8 cellular contexts compared by ENCODE assay signal in the genomic region with DNA sequence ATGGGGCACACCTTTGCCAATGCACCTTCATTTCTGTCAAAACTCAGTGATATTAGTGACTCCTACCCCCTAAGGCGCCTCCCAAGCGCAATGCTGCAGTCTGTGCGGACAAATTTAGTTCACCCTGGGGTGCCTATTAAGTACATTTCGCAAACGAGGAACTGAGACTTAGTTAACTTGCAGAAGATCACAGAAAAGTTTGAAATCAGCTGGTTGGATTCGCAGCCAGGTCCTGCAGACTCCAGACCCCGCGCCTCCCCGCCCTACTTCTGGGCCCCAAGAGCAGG. TPM values are rescaled to one million over a fixed set of nuclear protein-coding genes. Genes with fewer than 3 reads are reported as not detected.
A peak's percentile ranks its signal among the peaks of the same experiment; 100 is the strongest.
DNase-seq lines count a peak whose midpoint lies in the region; ATAC-seq, FAIRE-seq and TF ChIP-seq lines count a peak whose summit lies in the region.

No MANE protein-coding gene starts in this region.

- peak overlapping the region; percentile 87 for H3K27ac ChIP-seq in HepG2 (ENCODE audit: extremely low read length, insufficient read depth, low read length)
- H3K27ac ChIP-seq in upper lobe of left lung: peak overlapping the region; percentile 89 to 99 (median 98)

- peak overlapping the region; percentile 94 for H3K9ac ChIP-seq in ES-I3 (ENCODE audit: low read depth, low read length)
- H3K9ac ChIP-seq in adipocyte (ENCODE audit: low read length): peak overlapping the region; percentile 97
- peak overlapping the region; percentile 98 for H3K9ac ChIP-seq in HepG2 (ENCODE audit: insufficient read depth, low read depth, low read length)

- H3K4me3 ChIP-seq in adipocyte (ENCODE audit: low read length) (peak overlapping the region; percentile 92), HepG2 (replicated peaks in 1 of 3; ENCODE audit: insufficient read depth in 1 of 3, low read depth in 2 of 3, low read length in 3 of 3) (peak overlapping the region; percentile 91 to 97 (median 95)), upper lobe of left lung (peak overlapping the region; percentile 71 to 92 (median 84))

- no peaks in the 10 kb centered on the region for H3K27me3 ChIP-seq in adipocyte (replicated peaks; ENCODE audit: control insufficient read depth, insufficient read depth, low read length)
- H3K27me3 ChIP-seq in HepG2 (ENCODE audit: control insufficient read depth in 1 of 2, insufficient read depth in 2 of 2, low read length in 2 of 2): no peaks in the 10 kb centered on the region; a peak in 1 of 5 replicates
- no peaks in the 10 kb centered on the region for H3K27me3 ChIP-seq in upper lobe of left lung

- FAIRE-seq in HepG2 (lab: Jason Lieb, UNC): no peak
- no peak for FAIRE-seq in RCC 7860 (lab: Jason Lieb, UNC)

- intact Hi-C loops in HepG2 (cut with micrococcal nuclease; ENCODE audit: unreplicated experiment): loop anchor here (2.0 to 5.0 kb wide), 3 partner anchors 15 to 278 kb away; partner anchors contain the start of gene AGBL3

- H3K4me1 ChIP-seq in ES-I3 (ENCODE audit: insufficient read depth, low read length): no peaks in the 10 kb centered on the region
- peaks cover 49% of the 10 kb centered on the region for H3K4me1 ChIP-seq in adipocyte (ENCODE audit: control insufficient read depth, insufficient read depth, low read length)
- peaks cover 41% of the 10 kb centered on the region for H3K4me1 ChIP-seq in HepG2 (ENCODE audit: insufficient read depth, low read length)
- peaks cover 47 to 66% (median 56%) of the 10 kb centered on the region in 4 donors for H3K4me1 ChIP-seq in upper lobe of left lung

- BruUV-seq in HepG2 (replicated peaks; lab: Mats Ljungman, UMichigan): no TSS peak

- POLR2A ChIA-PET in HepG2 (lab: Yijun Ruan, JAX): interaction anchor here (1.0 to 4.4 kb wide), 7 partner anchors 22 to 277 kb away, joined by 3 to 30 read pairs (median 7); partner anchors contain the start of genes AGBL3, TMEM140 and WDR91

- 0% methylated on average over 6 of the region's 9 CpGs for WGBS in HepG2 (ENCODE audit: low lambda C conversion rate)
- WGBS in upper lobe of left lung, 2 donors: 0 to 3% methylated on average over 5 to 9 of the region's 9 CpGs

- H3K9me3 ChIP-seq in ES-I3 (ENCODE audit: control insufficient read depth, insufficient read depth, low read length): no peaks in the 10 kb centered on the region
- no peaks in the 10 kb centered on the region for H3K9me3 ChIP-seq in adipocyte (ENCODE audit: control insufficient read depth, low read length)
- H3K9me3 ChIP-seq in HepG2 (ENCODE audit: low read length): no peaks in the 10 kb centered on the region
- no peaks in the 10 kb centered on the region for H3K9me3 ChIP-seq in upper lobe of left lung

- TF ChIP-seq CTCF in HepG2 (CRISPR knock-in tag; IDR thresholded peaks at IDR 0.05): no peak
- TF ChIP-seq CTCF in upper lobe of left lung (IDR thresholded peaks at IDR 0.05): no peak

- no peak for TF ChIP-seq POLR2A in HepG2 (IDR thresholded peaks at IDR 0.05; ENCODE audit: insufficient read depth in 1 of 2, low read depth in 2 of 2, low read length in 2 of 2)
- TF ChIP-seq POLR2A in upper lobe of left lung (IDR thresholded peaks at IDR 0.05): no peak

- DNase-seq in adipocyte (ENCODE audit: low read depth): no peak
- no peak for DNase-seq in HepG2 (ENCODE audit: low spot score)
- no peak for DNase-seq in upper lobe of left lung
- DNase-seq in NCI-H187 treated with DMSO at 0.1 percent for 48 hours (lab: John Stamatoyannopoulos, UW): no peak
- DNase-seq in RCC 7860 (ENCODE audit: low spot score): no peak
- DNase-seq in hypothalamus (lab: John Stamatoyannopoulos, UW): no peak

- ATAC-seq in HG03175 (IDR thresholded peaks at IDR 0.05; ENCODE audit: unreplicated experiment) (peak; percentile 9), HepG2 (no peak), upper lobe of left lung (ENCODE audit: low FRiP score in 2 of 2) (no peak)

- CTCF ChIA-PET in HepG2 (lab: Yijun Ruan, JAX; ENCODE audit: low intra/inter-chr PET ratio, low total read pairs): interaction anchor here (2.4 kb wide), 1 partner anchor 183 kb away, joined by 11 read pairs; the partner anchor contains the start of gene AGBL3

- no peak for TF ChIP-seq RAD21 in HepG2 (CRISPR knock-in tag; IDR thresholded peaks at IDR 0.05)

- in situ Hi-C loops in HepG2 (cut with HindIII; ENCODE audit: extremely low pct_ligation_motif_present, low pct_unique_long_range_greater_than_20kb): loop anchor here (5.0 kb wide), 1 partner anchor 178 kb away; no protein-coding TSS in a partner anchor

- no peak overlapping the region for H2AFZ ChIP-seq in HepG2 (ENCODE audit: low read length)

- H4K20me1 ChIP-seq in HepG2 (ENCODE audit: insufficient read depth, low read length): peaks cover 15% of the 10 kb centered on the region; the same call in 1 of the 2 replicates

- no peak for TF ChIP-seq EP300 in HepG2 (IDR thresholded peaks at IDR 0.05; ENCODE audit: low read depth in 2 of 2, low read length in 2 of 2)
- TF ChIP-seq EP300 in HepG2 (CRISPR knock-in tag; IDR thresholded peaks at IDR 0.05; ENCODE audit: borderline replicate concordance): no peak
- TF ChIP-seq EP300 in upper lobe of left lung (IDR thresholded peaks at IDR 0.05): no peak

- H3K4me2 ChIP-seq in HepG2 (ENCODE audit: low read depth, low read length): peak overlapping the region; percentile 99

- H3K36me3 ChIP-seq in ES-I3 (ENCODE audit: insufficient read depth, low read length): peaks cover 21% of the 10 kb centered on the region
- peaks cover 36% of the 10 kb centered on the region for H3K36me3 ChIP-seq in adipocyte (ENCODE audit: control insufficient read depth, insufficient read depth, low read length, severe bottlenecking)
- H3K36me3 ChIP-seq in HepG2 (replicated peaks in 1 of 2; ENCODE audit: control insufficient read depth in 1 of 2, insufficient read depth in 2 of 2, low read length in 2 of 2): peaks cover 4 to 41% of the 10 kb centered on the region in 2 experiments; a peak in 4 of 5 replicates
- peaks cover 0 to 38% (median 26%) of the 10 kb centered on the region in 4 donors for H3K36me3 ChIP-seq in upper lobe of left lung

- peaks cover 52% of the 10 kb centered on the region for H3K79me2 ChIP-seq in HepG2 (ENCODE audit: insufficient read depth, low read length)

RNA-seq across cellular contexts. Expression of gene CYREN, which starts 0.6 kb away (rescaled TPM):
- total RNA-seq in HepG2 (2016; rRNA removed; fragmentation: Illumina TruSeq; extraction: Trizol) (60.7 and 68.6 TPM in 2 replicates), upper lobe of left lung (100 to 1,000 TPM in 1 of 6 donors, 10 to 100 TPM in 5; 27.3 to 119 (median 40.4) TPM)
- 24.2 and 27.7 TPM in 2 replicates for total RNA-seq in HepG2 (2016; cell fraction: cytosol; rRNA removed; fragmentation: Illumina TruSeq; extraction: Trizol; ENCODE audit: low read depth)
- total RNA-seq in HepG2 (2016; cell fraction: insoluble cytoplasmic fraction; rRNA removed; fragmentation: Illumina TruSeq; extraction: Trizol): 58.8 and 66.8 TPM in 2 replicates
- total RNA-seq in HepG2 (2016; cell fraction: membrane; rRNA removed; fragmentation: Illumina TruSeq; extraction: Trizol): 48.2 and 58.3 TPM in 2 replicates
- 42.2 and 46.2 TPM in 2 replicates for total RNA-seq in HepG2 (2016; cell fraction: nucleus; rRNA removed; fragmentation: Illumina TruSeq; extraction: Trizol)
- polyA plus RNA-seq in HepG2 (2011; rRNA removed): 19.3 and 20.7 TPM in 2 replicates
- 19.8 and 20.9 TPM in 2 replicates for polyA plus RNA-seq in HepG2 (2011; cell fraction: cytosol; rRNA removed)
- 15.6 and 18.8 TPM in 2 replicates for polyA plus RNA-seq in HepG2 (2011; cell fraction: nucleus; rRNA removed)
- polyA plus RNA-seq in HepG2 (2012): 44.5 and 69.6 TPM in 2 replicates
- polyA plus RNA-seq in HepG2 (2016; cell fraction: cytosol; fragmentation: Illumina TruSeq; extraction: Trizol; ENCODE audit: low read depth): 13.5 and 22.0 TPM in 2 replicates
- 62.6 and 67.4 TPM in 2 replicates for polyA plus RNA-seq in HepG2 (2016; cell fraction: insoluble cytoplasmic fraction; fragmentation: Illumina TruSeq; extraction: Trizol; ENCODE audit: low read depth)
- 31.2 and 44.6 TPM in 2 replicates for polyA plus RNA-seq in HepG2 (2016; cell fraction: membrane; fragmentation: Illumina TruSeq; extraction: Trizol; ENCODE audit: low read depth)
- 46.9 and 49.8 TPM in 2 replicates for polyA plus RNA-seq in HepG2 (2016; cell fraction: nucleus; fragmentation: Illumina TruSeq; extraction: Trizol; ENCODE audit: insufficient read depth, low read depth)
- polyA minus RNA-seq in HepG2 (2011; rRNA and poly(A)+ RNA removed; ENCODE audit: low replicate concordance): 24.4 and 62.5 TPM in 2 replicates
- 8.6 and 12.1 TPM in 2 replicates for polyA minus RNA-seq in HepG2 (2011; cell fraction: cytosol; rRNA and poly(A)+ RNA removed)
- polyA minus RNA-seq in HepG2 (2011; cell fraction: nucleus; rRNA and poly(A)+ RNA removed): 20.6 and 24.7 TPM in 2 replicates

RNA-seq across cellular contexts. Expression of gene TMEM140, which starts 22.0 kb away (rescaled TPM):
- total RNA-seq in HepG2 (2016; rRNA removed; fragmentation: Illumina TruSeq; extraction: Trizol): 5.6 and 9.2 TPM in 2 replicates
- total RNA-seq in HepG2 (2016; cell fraction: cytosol; rRNA removed; fragmentation: Illumina TruSeq; extraction: Trizol; ENCODE audit: low read depth): 1.1 and 1.5 TPM in 2 replicates
- 6.3 and 8.9 TPM in 2 replicates for total RNA-seq in HepG2 (2016; cell fraction: insoluble cytoplasmic fraction; rRNA removed; fragmentation: Illumina TruSeq; extraction: Trizol)
- 2.6 and 3.2 TPM in 2 replicates for total RNA-seq in HepG2 (2016; cell fraction: membrane; rRNA removed; fragmentation: Illumina TruSeq; extraction: Trizol)
- 7.9 and 10.4 TPM in 2 replicates for total RNA-seq in HepG2 (2016; cell fraction: nucleus; rRNA removed; fragmentation: Illumina TruSeq; extraction: Trizol)
- polyA plus RNA-seq in HepG2 (2011; rRNA removed): 21.7 and 35.7 TPM in 2 replicates
- 24.2 and 35.4 TPM in 2 replicates for polyA plus RNA-seq in HepG2 (2011; cell fraction: cytosol; rRNA removed)
- polyA plus RNA-seq in HepG2 (2011; cell fraction: nucleus; rRNA removed): 17.7 and 30.5 TPM in 2 replicates
- 45.3 and 74.1 TPM in 2 replicates for polyA plus RNA-seq in HepG2 (2012)
- polyA plus RNA-seq in HepG2 (2016; cell fraction: cytosol; fragmentation: Illumina TruSeq; extraction: Trizol; ENCODE audit: low read depth): 1.1 TPM in 2 replicates
- polyA plus RNA-seq in HepG2 (2016; cell fraction: insoluble cytoplasmic fraction; fragmentation: Illumina TruSeq; extraction: Trizol; ENCODE audit: low read depth): 5.3 and 6.1 TPM in 2 replicates
- 2.1 and 2.2 TPM in 2 replicates for polyA plus RNA-seq in HepG2 (2016; cell fraction: membrane; fragmentation: Illumina TruSeq; extraction: Trizol; ENCODE audit: low read depth)
- polyA plus RNA-seq in HepG2 (2016; cell fraction: nucleus; fragmentation: Illumina TruSeq; extraction: Trizol; ENCODE audit: insufficient read depth, low read depth): 7.8 and 11.6 TPM in 2 replicates
- polyA minus RNA-seq in HepG2 (2011; rRNA and poly(A)+ RNA removed; ENCODE audit: low replicate concordance): 0.26 and 39.0 TPM in 2 replicates
- polyA minus RNA-seq in HepG2 (2011; cell fraction: cytosol; rRNA and poly(A)+ RNA removed): 15.9 and 32.1 TPM in 2 replicates
- 41.2 and 55.0 TPM in 2 replicates for polyA minus RNA-seq in HepG2 (2011; cell fraction: nucleus; rRNA and poly(A)+ RNA removed)
- total RNA-seq in upper lobe of left lung: 10 to 100 TPM; 25.2 to 59.2 (median 32.4) TPM

RNA-seq across cellular contexts. Expression of gene WDR91, which starts 41.4 kb away (rescaled TPM):
- total RNA-seq in HepG2 (2016; rRNA removed; fragmentation: Illumina TruSeq; extraction: Trizol): 10.0 and 12.1 TPM in 2 replicates
- total RNA-seq in HepG2 (2016; cell fraction: cytosol; rRNA removed; fragmentation: Illumina TruSeq; extraction: Trizol; ENCODE audit: low read depth): 1.1 and 1.8 TPM in 2 replicates
- 9.2 and 12.1 TPM in 2 replicates for total RNA-seq in HepG2 (2016; cell fraction: insoluble cytoplasmic fraction; rRNA removed; fragmentation: Illumina TruSeq; extraction: Trizol)
- total RNA-seq in HepG2 (2016; cell fraction: membrane; rRNA removed; fragmentation: Illumina TruSeq; extraction: Trizol): 1.5 and 2.3 TPM in 2 replicates
- 11.3 and 14.5 TPM in 2 replicates for total RNA-seq in HepG2 (2016; cell fraction: nucleus; rRNA removed; fragmentation: Illumina TruSeq; extraction: Trizol)
- polyA plus RNA-seq in HepG2 (2011; rRNA removed): 11.6 and 13.7 TPM in 2 replicates
- 7.2 and 8.6 TPM in 2 replicates for polyA plus RNA-seq in HepG2 (2011; cell fraction: cytosol; rRNA removed)
- polyA plus RNA-seq in HepG2 (2011; cell fraction: nucleus; rRNA removed): 43.9 and 51.3 TPM in 2 replicates
- 5.7 and 6.1 TPM in 2 replicates for polyA plus RNA-seq in HepG2 (2012)
- 0.26 and 0.31 TPM in 2 replicates for polyA plus RNA-seq in HepG2 (2016; cell fraction: cytosol; fragmentation: Illumina TruSeq; extraction: Trizol; ENCODE audit: low read depth)
- polyA plus RNA-seq in HepG2 (2016; cell fraction: insoluble cytoplasmic fraction; fragmentation: Illumina TruSeq; extraction: Trizol; ENCODE audit: low read depth): 10.7 and 11.4 TPM in 2 replicates
- 0.56 and 0.65 TPM in 2 replicates for polyA plus RNA-seq in HepG2 (2016; cell fraction: membrane; fragmentation: Illumina TruSeq; extraction: Trizol; ENCODE audit: low read depth)
- polyA plus RNA-seq in HepG2 (2016; cell fraction: nucleus; fragmentation: Illumina TruSeq; extraction: Trizol; ENCODE audit: insufficient read depth, low read depth): 21.1 and 22.2 TPM in 2 replicates
- polyA minus RNA-seq in HepG2 (2011; rRNA and poly(A)+ RNA removed; ENCODE audit: low replicate concordance): 8.2 and 19.7 TPM in 2 replicates
- polyA minus RNA-seq in HepG2 (2011; cell fraction: cytosol; rRNA and poly(A)+ RNA removed): 5.3 and 8.8 TPM in 2 replicates
- 12.6 and 17.4 TPM in 2 replicates for polyA minus RNA-seq in HepG2 (2011; cell fraction: nucleus; rRNA and poly(A)+ RNA removed)
- 100 to 1,000 TPM in 1 of 6 donors, 10 to 100 TPM in 5; 19.0 to 180 (median 27.5) TPM for total RNA-seq in upper lobe of left lung
